Comparison of ENCODE assay signal across 8 cellular contexts in genomic region chr16:50369133-50369804, GRCh38. TPM values are rescaled to one million over a fixed set of nuclear protein-coding genes. Genes with fewer than 3 reads are reported as not detected.
DNase-seq lines count a peak whose midpoint lies in the region; ATAC-seq, FAIRE-seq and TF ChIP-seq lines count a peak whose summit lies in the region.

No MANE protein-coding gene starts in this region.

- TF ChIP-seq CTCF in bronchial epithelial cell (IDR thresholded peaks at IDR 0.05; ENCODE audit: insufficient read depth, low read length, severe bottlenecking) = no peak
- TF ChIP-seq CTCF in neural crest cell (conservative IDR thresholded peaks at IDR 0.05) = no peak

- peaks cover 3 to 29% (median 8%) of the 10 kb centered on the region in 3 donors for H3K36me3 Mint-ChIP-seq in CD8-positive, alpha-beta memory T cell
- peaks cover 1% of the 10 kb centered on the region for H3K36me3 Mint-ChIP-seq in neural crest cell (ENCODE audit: low read depth)

- no peaks in the 10 kb centered on the region for H3K9me3 ChIP-seq in CD8-positive, alpha-beta memory T cell (ENCODE audit: low read length)

- H3K4me3 ChIP-seq in CD8-positive, alpha-beta memory T cell (ENCODE audit: low read length) = peak overlapping the region; percentile 53
- peak overlapping the region; percentile 42 for H3K4me3 ChIP-seq in Jurkat, Clone E6-1 (ENCODE audit: low read length)
- H3K4me3 ChIP-seq in bronchial epithelial cell (ENCODE audit: low read depth, low read length) = peak overlapping the region; percentile 20

- peak overlapping the region; percentile 18 for H3K27ac ChIP-seq in CD8-positive, alpha-beta memory T cell (ENCODE audit: low read depth, low read length)

- POLR2A ChIA-PET in CD8-positive, alpha-beta memory T cell (lab: Charles Lee) = no interaction called here

- no peak for ATAC-seq in HG02884 (IDR thresholded peaks at IDR 0.05; ENCODE audit: unreplicated experiment)

- peaks cover 4 to 5% of the 10 kb centered on the region in 2 donors for H3K27me3 Mint-ChIP-seq in CD8-positive, alpha-beta memory T cell
- H3K27me3 Mint-ChIP-seq in neural crest cell (ENCODE audit: low read depth) = no peaks in the 10 kb centered on the region

- CTCF ChIA-PET in CD8-positive, alpha-beta memory T cell (lab: Charles Lee) = interaction anchor here (0.7 to 2.9 kb wide), 9 partner anchors 9 to 437 kb away, joined by 3 to 23 read pairs (median 4); partner anchors contain the start of gene CNEP1R1

- H3K4me1 Mint-ChIP-seq in CD8-positive, alpha-beta memory T cell = peaks cover 42 to 50% (median 48%) of the 10 kb centered on the region in 3 donors
- peaks cover 54% of the 10 kb centered on the region for H3K4me1 Mint-ChIP-seq in neural crest cell

- DNase-seq in CD8-positive, alpha-beta memory T cell = peak in 1 of 5 donors; percentile 20
- no peak for DNase-seq in Jurkat, Clone E6-1 (ENCODE audit: low read depth, low spot score)
- no peak for DNase-seq in bronchial epithelial cell (ENCODE audit: low read depth)
- DNase-seq in neural crest cell (ENCODE audit: low read depth, low spot score) = no peak
- no peak for DNase-seq in 8988T
- DNase-seq in cerebellar nuclear complex (lab: John Stamatoyannopoulos, UW) = no peak
- DNase-seq in CD1c-positive myeloid dendritic cell (ENCODE audit: extremely low spot score) = no peak

- peaks cover 36% of the 10 kb centered on the region for H3K4me1 ChIP-seq in CD8-positive, alpha-beta memory T cell (ENCODE audit: insufficient read depth, low read length)

- H3K9me3 Mint-ChIP-seq in CD8-positive, alpha-beta memory T cell = peaks cover 0 to 1% (median 0%) of the 10 kb centered on the region in 5 donors
- H3K9me3 Mint-ChIP-seq in neural crest cell = peaks cover 2% of the 10 kb centered on the region

- H3K27ac Mint-ChIP-seq in CD8-positive, alpha-beta memory T cell = peak overlapping the region; percentile 88 to 99 (median 96)
- no peak overlapping the region for H3K27ac Mint-ChIP-seq in neural crest cell (ENCODE audit: unreplicated experiment)

- no peak for FAIRE-seq in bronchial epithelial cell (lab: Jason Lieb, UNC)

- H3K36me3 ChIP-seq in CD8-positive, alpha-beta memory T cell (ENCODE audit: insufficient read depth, low read length) = peaks cover 8% of the 10 kb centered on the region
- peaks cover 4% of the 10 kb centered on the region for H3K36me3 ChIP-seq in bronchial epithelial cell (ENCODE audit: control insufficient read depth, insufficient read depth, low read length)

- H3K4me3 Mint-ChIP-seq in CD8-positive, alpha-beta memory T cell = peak overlapping the region; percentile 78 to 96 (median 90)
- H3K4me3 Mint-ChIP-seq in neural crest cell = peak overlapping the region; percentile 82

- H3K27me3 ChIP-seq in CD8-positive, alpha-beta memory T cell (ENCODE audit: insufficient read depth, low read length, poor library complexity, severe bottlenecking) = no peaks in the 10 kb centered on the region
- no peaks in the 10 kb centered on the region for H3K27me3 ChIP-seq in bronchial epithelial cell (ENCODE audit: control insufficient read depth, insufficient read depth, low read length)

RNA-seq across cellular contexts. Expression of gene BRD7, which starts 0.5 kb away (rescaled TPM):
- 100 to 1,000 TPM; 101 to 103 TPM for total RNA-seq in CD8-positive, alpha-beta memory T cell
- polyA plus RNA-seq in CD8-positive, alpha-beta memory T cell = 55.7 TPM
- polyA plus RNA-seq in Jurkat, Clone E6-1 (2012; ENCODE audit: insufficient read depth, insufficient read length) = 130 TPM
- total RNA-seq in bronchial epithelial cell = 33.2 and 64.4 TPM in 2 replicates
- 130 and 163 TPM in 2 replicates for total RNA-seq in neural crest cell
